In genomic region chr14:68216072-68216471, GRCh38 we compare ENCODE assay signal across 28 cellular contexts.
DNase-seq lines count a peak whose midpoint lies in the region; ATAC-seq, FAIRE-seq and TF ChIP-seq lines count a peak whose summit lies in the region.
"Had no signal": no experiment of that assay in that cellular context is flagged by ENCODE, and none has a peak within 500 bp of the region (broad histone marks: within the 10 kb centered on the region; RNA-seq: fewer than 3 reads in every experiment).

No MANE protein-coding gene starts in this region.

- H3K9me3 Mint-ChIP-seq in nephron = no peaks in the 10 kb centered on the region
- H3K9me3 Mint-ChIP-seq: endodermal cell had no signal

- peak overlapping the region; percentile 29; the same call in 1 of the 2 replicates for H3K27ac ChIP-seq in GM12878 (ENCODE audit: control insufficient read depth, insufficient read depth)
- no peak overlapping the region for H3K27ac ChIP-seq in left lung
- H3K27ac ChIP-seq: 22Rv1, breast epithelium, thoracic aorta had no signal

- no peaks in the 10 kb centered on the region for H4K20me1 ChIP-seq in GM12878 (ENCODE audit: control insufficient read depth, insufficient read depth)

- peak overlapping the region; percentile 28 to 67 (median 56) for H3K27ac Mint-ChIP-seq in nephron
- H3K27ac Mint-ChIP-seq: activated CD8-positive, alpha-beta T cell treated with anti-CD3 and anti-CD28 coated beads, Interleukin-2, amount 10 ng/mL, durations not matched to agents 7 days and 5 days; CD8-positive, alpha-beta T cell; endodermal cell had no signal

- TF ChIP-seq EP300 in GM12878 (IDR thresholded peaks at IDR 0.05; ENCODE audit: borderline replicate concordance in 1 of 2, control insufficient read depth in 1 of 2, low read depth in 2 of 2, low read length in 2 of 2) = no peak

- CTCF ChIA-PET in HEK293T (lab: Yijun Ruan, JAX) = no interaction called here
- CTCF ChIA-PET in GM12878 (lab: Yijun Ruan, JAX) = interaction anchor here (0.7 to 1.5 kb wide), 5 partner anchors 9 to 272 kb away, joined by 3 to 7 read pairs (median 3); no protein-coding TSS in a partner anchor

- SMC1A ChIA-PET in GM12878 (lab: Charles Lee; ENCODE audit: uncharacterized antibody, unreplicated experiment) = interaction anchor here (0.6 to 2.2 kb wide), 17 partner anchors 9 to 607 kb away, joined by 3 to 16 read pairs (median 4); no protein-coding TSS in a partner anchor

- H3K4me3 Mint-ChIP-seq in nephron = no peak overlapping the region
- H3K4me3 Mint-ChIP-seq: activated CD8-positive, alpha-beta T cell treated with anti-CD3 and anti-CD28 coated beads, Interleukin-2, amount 10 ng/mL, durations not matched to agents 7 days and 5 days; CD8-positive, alpha-beta T cell; endodermal cell; neural crest cell had no signal

- no peak overlapping the region for H3K4me3 ChIP-seq in GM12878
- no peak overlapping the region for H3K4me3 ChIP-seq in left lung
- H3K4me3 ChIP-seq: breast epithelium, thoracic aorta had no signal

- H3K4me1 Mint-ChIP-seq in nephron = peaks cover 64% of the 10 kb centered on the region

- no peak for TF ChIP-seq CTCF in GM12878 (IDR thresholded peaks at IDR 0.05 in 2 of 3, conservative IDR thresholded peaks at IDR 0.05 in 1 of 3; ENCODE audit: control insufficient read depth in 2 of 3, extremely low read depth in 1 of 3, insufficient read depth in 1 of 3, low read depth in 3 of 3, low read length in 3 of 3)
- TF ChIP-seq CTCF in nephron (IDR thresholded peaks at IDR 0.05; ENCODE audit: unreplicated experiment in 3 of 3) = no peak
- TF ChIP-seq CTCF in left lung (IDR thresholded peaks at IDR 0.05) = no peak

- WGBS in GM12878 (ENCODE audit: insufficient coverage, insufficient replicate concordance, low lambda C conversion rate, missing lambda C conversion rate) = 64% methylated on average over 3 of the region's 3 CpGs

- intact Hi-C loops in GM12878 (cut with micrococcal nuclease; ENCODE audit: unreplicated experiment) (loop anchor here (10.0 kb wide), 1 partner anchor 131 kb away; no protein-coding TSS in a partner anchor), left lung (cut with DNase I) (no loop called here)

- RAD21 ChIA-PET in GM12878 (lab: Charles Lee; ENCODE audit: unreplicated experiment) = interaction anchor here (0.6 to 1.4 kb wide), 11 partner anchors 13 to 603 kb away, joined by 3 to 6 read pairs (median 3); no protein-coding TSS in a partner anchor

- POLR2A ChIA-PET in HEK293T (lab: Yijun Ruan, JAX) (no interaction called here), GM12878 (lab: Charles Lee) (interaction anchor here (0.6 to 1.4 kb wide), 3 partner anchors 9 to 770 kb away, joined by 3 to 5 read pairs (median 3); no protein-coding TSS in a partner anchor)

- peaks cover 36% of the 10 kb centered on the region for H3K4me1 ChIP-seq in GM12878 (ENCODE audit: control insufficient read depth, insufficient read depth, low read length)
- peaks cover 0 to 10% of the 10 kb centered on the region in 2 donors for H3K4me1 ChIP-seq in left lung
- H3K4me1 ChIP-seq: breast epithelium had no signal

- no peak for TF ChIP-seq RAD21 in GM12878 (IDR thresholded peaks at IDR 0.05; ENCODE audit: insufficient read depth, low read depth, low read length)

- H3K79me2 ChIP-seq in GM12878 (ENCODE audit: control insufficient read depth, insufficient read depth, low read length) = no peaks in the 10 kb centered on the region; the same call in 1 of the 2 replicates

- in situ Hi-C loops in GM12878 (cut with MboI) = no loop called here

- no peak for TF ChIP-seq POLR2A in GM12878 (IDR thresholded peaks at IDR 0.05; ENCODE audit: low read depth, low read length)

- no TSS peak for BruUV-seq in GM12878 (replicated peaks; lab: Mats Ljungman, UMichigan)

- peak; percentile 32 for DNase-seq in DMS 273 (lab: John Stamatoyannopoulos, UW; ENCODE audit: unreplicated experiment)
- DNase-seq in DMS 273 treated with DMSO at 0.1 percent for 48 hours (lab: John Stamatoyannopoulos, UW) = no peak
- no peak for DNase-seq in HEK293T (ENCODE audit: extremely low spot score)
- no peak for DNase-seq in GM12878 (ENCODE audit: low read depth, low spot score)
- DNase-seq in pons (ENCODE audit: low spot score) = no peak
- no peak for DNase-seq in left lung
- DNase-seq: activated CD8-positive, alpha-beta T cell treated with anti-CD3 and anti-CD28 coated beads, Interleukin-2, amount 10 ng/mL, durations not matched to agents 7 days and 5 days; activated naive CD4-positive, alpha-beta T cell; activated T-cell treated with anti-CD3 and anti-CD28 coated beads, Interleukin-2, amount 50 U/mL, for 1 hour; amniotic stem cell; CD8-positive, alpha-beta T cell; cortex of kidney; DMS53; endodermal cell; glutamatergic neuron; midbrain; NCI-H1048; NCI-H2081; NCI-H526; SHP77; T1000 had no signal

- no peak overlapping the region for H3K9ac ChIP-seq in GM12878 (ENCODE audit: control insufficient read depth, insufficient read depth, low read length)

- no peaks in the 10 kb centered on the region for H3K27me3 ChIP-seq in GM12878 (replicated peaks in 1 of 2; ENCODE audit: control insufficient read depth in 2 of 2, insufficient read depth in 2 of 2, low read length in 1 of 2)
- H3K27me3 ChIP-seq in left lung = no peaks in the 10 kb centered on the region
- H3K27me3 ChIP-seq: breast epithelium had no signal

- H2AFZ ChIP-seq in GM12878 (ENCODE audit: control insufficient read depth, low read depth, low read length) = no peak overlapping the region

- no peaks in the 10 kb centered on the region for H3K36me3 Mint-ChIP-seq in nephron (ENCODE audit: low read depth)
- H3K36me3 Mint-ChIP-seq: CD8-positive, alpha-beta T cell had no signal

- H3K9me3 ChIP-seq in GM12878 (replicated peaks; ENCODE audit: control insufficient read depth, insufficient read depth, low read length) (no peaks in the 10 kb centered on the region; the same call in 1 of the 3 replicates), left lung (no peaks in the 10 kb centered on the region)
- H3K9me3 ChIP-seq: breast epithelium, thoracic aorta had no signal

- ATAC-seq in GM12878 = 0 out of 3 replicates have a peak, but pooled peaks have one; percentile 20
- no peak for ATAC-seq in HG03097 (IDR thresholded peaks at IDR 0.05; ENCODE audit: low FRiP score, unreplicated experiment)
- ATAC-seq in left lung = no peak
- ATAC-seq: activated CD4-positive, CD25-positive, alpha-beta regulatory T cell treated with anti-CD3 and anti-CD28 coated beads, Interleukin-2, amount 50 U/mL, for 24 hours; activated CD8-positive, alpha-beta T cell treated with anti-CD3 and anti-CD28 coated beads, Interleukin-2, amount 10 ng/mL, durations not matched to agents 7 days and 5 days; CD8-positive, alpha-beta T cell had no signal

- no peak for FAIRE-seq in GM12878 (lab: Jason Lieb, UNC)

- no peaks in the 10 kb centered on the region for H3K27me3 Mint-ChIP-seq in nephron (ENCODE audit: low read depth)

- H3K36me3 ChIP-seq in GM12878 (ENCODE audit: control insufficient read depth in 2 of 2, insufficient read depth in 2 of 2, low read length in 1 of 2) (no peaks in the 10 kb centered on the region), left lung (no peaks in the 10 kb centered on the region)
- H3K36me3 ChIP-seq: breast epithelium, thoracic aorta had no signal

- H3K4me2 ChIP-seq in GM12878 (ENCODE audit: control insufficient read depth, insufficient read depth) = no peak overlapping the region

TF ChIP-seq in HEK293T, 16 proteins besides CTCF, POLR2A, EP300 and RAD21:
- TF ChIP-seq NFRKB (IDR thresholded peaks at IDR 0.05) (no peak), L3MBTL2 (conservative IDR thresholded peaks at IDR 0.05) (no peak), ZNF384 (IDR thresholded peaks at IDR 0.05) (no peak), FOXK2 (IDR thresholded peaks at IDR 0.05) (no peak), PKNOX1 (IDR thresholded peaks at IDR 0.05) (peak; percentile 32), FOXA1 (IDR thresholded peaks at IDR 0.05) (no peak), HDGF (IDR thresholded peaks at IDR 0.05; ENCODE audit: borderline replicate concordance) (no peak), LEF1 (IDR thresholded peaks at IDR 0.05; ENCODE audit: borderline replicate concordance) (no peak), FOXM1 (IDR thresholded peaks at IDR 0.05; ENCODE audit: borderline replicate concordance) (no peak)

TF ChIP-seq in GM12878, 131 proteins besides CTCF, POLR2A, EP300 and RAD21 (continues in another document):
- TF ChIP-seq SMC3 (IDR thresholded peaks at IDR 0.05; ENCODE audit: borderline replicate concordance, low read length) (no peak), ESRRA (IDR thresholded peaks at IDR 0.05; ENCODE audit: low read length) (no peak), BCL11A (IDR thresholded peaks at IDR 0.05; ENCODE audit: low read depth, low read length) (no peak), SMARCA5 (IDR thresholded peaks at IDR 0.05) (no peak), PBX3 (IDR thresholded peaks at IDR 0.05; ENCODE audit: insufficient replicate concordance, low read depth, low read length) (no peak), MLLT1 (IDR thresholded peaks at IDR 0.05) (no peak), RB1 (IDR thresholded peaks at IDR 0.05; ENCODE audit: borderline replicate concordance) (no peak), YY1 (IDR thresholded peaks at IDR 0.05; ENCODE audit: low read depth, low read length) (no peak), MYC (IDR thresholded peaks at IDR 0.05; ENCODE audit: insufficient read depth, insufficient read length, insufficient replicate concordance, low read length, severe bottlenecking) (no peak), MYB (IDR thresholded peaks at IDR 0.05; ENCODE audit: borderline replicate concordance, low read depth, low read length) (no peak)
